ENCODE assay signal across 9 cellular contexts in genomic region chr14:22070119-22070982, GRCh38.
A peak's percentile ranks its signal among the peaks of the same experiment; 100 is the strongest.
DNase-seq lines count a peak whose midpoint lies in the region; ATAC-seq and TF ChIP-seq lines count a peak whose summit lies in the region.
"Had no signal": no experiment of that assay in that cellular context is flagged by ENCODE, and none has a peak within 500 bp of the region (broad histone marks: within the 10 kb centered on the region; RNA-seq: fewer than 3 reads in every experiment).

No MANE protein-coding gene starts in this region.

- H3K4me1 ChIP-seq in CD8-positive, alpha-beta memory T cell (ENCODE audit: insufficient read depth, low read length) = peaks cover 16% of the 10 kb centered on the region
- 0 out of 2 replicates have a peak, but pooled peaks cover 4% of the 10 kb centered on the region for H3K4me1 ChIP-seq in GM23338 (ENCODE audit: insufficient read depth)
- H3K4me1 ChIP-seq: body of pancreas had no signal

- H3F3A ChIP-seq in GM23338 (replicated peaks; ENCODE audit: low read depth) = no peaks in the 10 kb centered on the region

- H3K27me3 ChIP-seq in CD8-positive, alpha-beta memory T cell (ENCODE audit: insufficient read depth, low read length, poor library complexity, severe bottlenecking) = no peaks in the 10 kb centered on the region
- no peaks in the 10 kb centered on the region for H3K27me3 ChIP-seq in GM23338 (ENCODE audit: insufficient read depth)
- H3K27me3 ChIP-seq: body of pancreas had no signal

- H3K9me3 ChIP-seq in CD8-positive, alpha-beta memory T cell (ENCODE audit: low read length) = no peaks in the 10 kb centered on the region
- H3K9me3 ChIP-seq: body of pancreas had no signal

- H3K36me3 Mint-ChIP-seq in CD8-positive, alpha-beta memory T cell = peaks cover 0 to 1% (median 0%) of the 10 kb centered on the region in 3 donors
- no peaks in the 10 kb centered on the region for H3K36me3 Mint-ChIP-seq in GM23338 (ENCODE audit: low read depth)
- peaks cover 13% of the 10 kb centered on the region for H3K36me3 Mint-ChIP-seq in activated naive CD4-positive, alpha-beta T cell treated with anti-CD3 and anti-CD28 coated beads, Interleukin-2, amount 10 ng/mL, durations not matched to agents 7 days and 5 days

- H4K20me1 ChIP-seq in GM23338 (replicated peaks; ENCODE audit: insufficient read depth) = no peaks in the 10 kb centered on the region

- H3K4me2 ChIP-seq in GM23338 = peak overlapping the region; percentile 56

- H3K4me3 ChIP-seq in CD8-positive, alpha-beta memory T cell (ENCODE audit: low read length) = peak overlapping the region; percentile 70
- H3K4me3 ChIP-seq in GM23338 = peak overlapping the region; percentile 43
- H3K4me3 ChIP-seq in NB4 (ENCODE audit: low read depth, low read length) = no peak overlapping the region
- H3K4me3 ChIP-seq: body of pancreas had no signal

- peaks cover 28 to 29% (median 28%) of the 10 kb centered on the region in 3 donors for H3K4me1 Mint-ChIP-seq in CD8-positive, alpha-beta memory T cell
- peaks cover 16% of the 10 kb centered on the region; the same call in 2 of the 3 replicates for H3K4me1 Mint-ChIP-seq in GM23338
- peaks cover 53% of the 10 kb centered on the region for H3K4me1 Mint-ChIP-seq in activated naive CD4-positive, alpha-beta T cell treated with anti-CD3 and anti-CD28 coated beads, Interleukin-2, amount 10 ng/mL, durations not matched to agents 7 days and 5 days

- H3K79me2 ChIP-seq in GM23338 (replicated peaks; ENCODE audit: insufficient read depth) = no peaks in the 10 kb centered on the region

- peak; percentile 95 for ATAC-seq in GM23338
- ATAC-seq: body of pancreas had no signal

- TF ChIP-seq POLR2A in NB4 (IDR thresholded peaks at IDR 0.05; ENCODE audit: extremely low read depth, insufficient read length) = no peak

- peak overlapping the region; percentile 58 to 93 (median 78) for H3K27ac Mint-ChIP-seq in CD8-positive, alpha-beta memory T cell
- H3K27ac Mint-ChIP-seq in GM23338 = peak overlapping the region; percentile 19; the same call in 1 of the 2 replicates
- peak overlapping the region; percentile 98 for H3K27ac Mint-ChIP-seq in activated naive CD4-positive, alpha-beta T cell treated with anti-CD3 and anti-CD28 coated beads, Interleukin-2, amount 10 ng/mL, durations not matched to agents 7 days and 5 days

- peak overlapping the region; percentile 19 for H2AFZ ChIP-seq in GM23338

- H3K9me2 ChIP-seq in GM23338 (ENCODE audit: insufficient read depth) = no peaks in the 10 kb centered on the region

- no peaks in the 10 kb centered on the region for H3K27me3 Mint-ChIP-seq in CD8-positive, alpha-beta memory T cell
- no peaks in the 10 kb centered on the region for H3K27me3 Mint-ChIP-seq in GM23338 (ENCODE audit: insufficient read depth, low read depth, poor library complexity)
- no peaks in the 10 kb centered on the region for H3K27me3 Mint-ChIP-seq in activated naive CD4-positive, alpha-beta T cell treated with anti-CD3 and anti-CD28 coated beads, Interleukin-2, amount 10 ng/mL, durations not matched to agents 7 days and 5 days

- no peak overlapping the region for H3K27ac ChIP-seq in CD8-positive, alpha-beta memory T cell (ENCODE audit: low read depth, low read length)
- no peak overlapping the region for H3K27ac ChIP-seq in GM23338 (ENCODE audit: low read depth)
- H3K27ac ChIP-seq: body of pancreas had no signal

- intact Hi-C loops in posterior cingulate gyrus (cut with DNase I) = no loop called here

- POLR2A ChIA-PET in CD8-positive, alpha-beta memory T cell (lab: Charles Lee) = interaction anchor here (1.1 to 1.2 kb wide), 3 partner anchors 431 to 491 kb away, joined by 3 to 4 read pairs (median 4); no protein-coding TSS in a partner anchor

- CTCF ChIA-PET in CD8-positive, alpha-beta memory T cell (lab: Charles Lee) = interaction anchor here (1.0 kb wide), 1 partner anchor 23 kb away, joined by 5 read pairs; no protein-coding TSS in a partner anchor
- CTCF ChIA-PET in activated naive CD4-positive, alpha-beta T cell treated with anti-CD3 and anti-CD28 coated beads, Interleukin-2, amount 10 ng/mL, durations not matched to agents 7 days and 5 days (lab: Charles Lee) = interaction anchor here (1.0 to 3.9 kb wide), 7 partner anchors 14 to 156 kb away, joined by 3 to 14 read pairs (median 3); no protein-coding TSS in a partner anchor

- peak; percentile 10 to 67 (median 37) for DNase-seq in CD8-positive, alpha-beta memory T cell
- DNase-seq in GM23338 (ENCODE audit: low spot score) (peak; percentile 72), NB4 (ENCODE audit: low read depth) (peak; percentile 1), left kidney (ENCODE audit: low read depth, low spot score) (peak; percentile 27), posterior cingulate gyrus (no peak), HPDE6-E6E7 (ENCODE audit: extremely low spot score) (no peak), hippocampal formation (lab: John Stamatoyannopoulos, UW) (no peak)
- DNase-seq in activated naive CD4-positive, alpha-beta T cell treated with anti-CD3 and anti-CD28 coated beads, Interleukin-2, amount 10 ng/mL, durations not matched to agents 7 days and 5 days = peak; percentile 75

- no peaks in the 10 kb centered on the region for H3K9me3 Mint-ChIP-seq in CD8-positive, alpha-beta memory T cell
- H3K9me3 Mint-ChIP-seq in GM23338 = no peaks in the 10 kb centered on the region
- H3K9me3 Mint-ChIP-seq in activated naive CD4-positive, alpha-beta T cell treated with anti-CD3 and anti-CD28 coated beads, Interleukin-2, amount 10 ng/mL, durations not matched to agents 7 days and 5 days = no peaks in the 10 kb centered on the region

- H3K4me3 Mint-ChIP-seq in CD8-positive, alpha-beta memory T cell = peak overlapping the region; percentile 85 to 92 (median 90)
- H3K4me3 Mint-ChIP-seq in GM23338 = peak overlapping the region; percentile 75
- peak overlapping the region; percentile 92 for H3K4me3 Mint-ChIP-seq in activated naive CD4-positive, alpha-beta T cell treated with anti-CD3 and anti-CD28 coated beads, Interleukin-2, amount 10 ng/mL, durations not matched to agents 7 days and 5 days

- H3K36me3 ChIP-seq in CD8-positive, alpha-beta memory T cell (ENCODE audit: insufficient read depth, low read length) = no peaks in the 10 kb centered on the region
- no peaks in the 10 kb centered on the region for H3K36me3 ChIP-seq in GM23338 (ENCODE audit: insufficient read depth)

- no peak for TF ChIP-seq CTCF in GM23338 (conservative IDR thresholded peaks at IDR 0.05; ENCODE audit: low read depth in 2 of 2)
- no peak for TF ChIP-seq CTCF in NB4 (IDR thresholded peaks at IDR 0.05; ENCODE audit: low read depth, low read length)

TF ChIP-seq in GM23338, 12 proteins besides CTCF, POLR2A, EP300 and RAD21 (continues in another document):
- TF ChIP-seq EZH2 (IDR thresholded peaks at IDR 0.05; ENCODE audit: low read depth, unreplicated experiment) = no peak
- TF ChIP-seq, protein P1, sequence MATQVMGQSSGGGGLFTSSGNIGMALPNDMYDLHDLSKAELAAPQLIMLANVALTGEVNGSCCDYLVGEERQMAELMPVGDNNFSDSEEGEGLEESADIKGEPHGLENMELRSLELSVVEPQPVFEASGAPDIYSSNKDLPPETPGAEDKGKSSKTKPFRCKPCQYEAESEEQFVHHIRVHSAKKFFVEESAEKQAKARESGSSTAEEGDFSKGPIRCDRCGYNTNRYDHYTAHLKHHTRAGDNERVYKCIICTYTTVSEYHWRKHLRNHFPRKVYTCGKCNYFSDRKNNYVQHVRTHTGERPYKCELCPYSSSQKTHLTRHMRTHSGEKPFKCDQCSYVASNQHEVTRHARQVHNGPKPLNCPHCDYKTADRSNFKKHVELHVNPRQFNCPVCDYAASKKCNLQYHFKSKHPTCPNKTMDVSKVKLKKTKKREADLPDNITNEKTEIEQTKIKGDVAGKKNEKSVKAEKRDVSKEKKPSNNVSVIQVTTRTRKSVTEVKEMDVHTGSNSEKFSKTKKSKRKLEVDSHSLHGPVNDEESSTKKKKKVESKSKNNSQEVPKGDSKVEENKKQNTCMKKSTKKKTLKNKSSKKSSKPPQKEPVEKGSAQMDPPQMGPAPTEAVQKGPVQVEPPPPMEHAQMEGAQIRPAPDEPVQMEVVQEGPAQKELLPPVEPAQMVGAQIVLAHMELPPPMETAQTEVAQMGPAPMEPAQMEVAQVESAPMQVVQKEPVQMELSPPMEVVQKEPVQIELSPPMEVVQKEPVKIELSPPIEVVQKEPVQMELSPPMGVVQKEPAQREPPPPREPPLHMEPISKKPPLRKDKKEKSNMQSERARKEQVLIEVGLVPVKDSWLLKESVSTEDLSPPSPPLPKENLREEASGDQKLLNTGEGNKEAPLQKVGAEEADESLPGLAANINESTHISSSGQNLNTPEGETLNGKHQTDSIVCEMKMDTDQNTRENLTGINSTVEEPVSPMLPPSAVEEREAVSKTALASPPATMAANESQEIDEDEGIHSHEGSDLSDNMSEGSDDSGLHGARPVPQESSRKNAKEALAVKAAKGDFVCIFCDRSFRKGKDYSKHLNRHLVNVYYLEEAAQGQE (IDR thresholded peaks at IDR 0.05; ENCODE audit: unreplicated experiment) = no peak
- TF ChIP-seq JUNB (IDR thresholded peaks at IDR 0.05; ENCODE audit: unreplicated experiment) = no peak

Comparison
In these comparisons a context has a peak if more than half of its experiments do, and no peak if none do; other contexts are left out.
1. DNase-seq: peak in CD8-positive, alpha-beta memory T cell (5 of 5), GM23338 (single experiment), NB4 (single experiment), activated naive CD4-positive, alpha-beta T cell treated with anti-CD3 and anti-CD28 coated beads, Interleukin-2, amount 10 ng/mL, durations not matched to agents 7 days and 5 days (single experiment) and left kidney (single experiment); none in posterior cingulate gyrus (0 of 10), HPDE6-E6E7 (single experiment) and hippocampal formation (0 of 2).
2. H3K27ac Mint-ChIP-seq: peak in every context shown above with its lines; median percentile 98 in activated naive CD4-positive, alpha-beta T cell treated with anti-CD3 and anti-CD28 coated beads, Interleukin-2, amount 10 ng/mL, durations not matched to agents 7 days and 5 days; 78 in CD8-positive, alpha-beta memory T cell; 19 in GM23338.
3. Peak in every context shown above with its lines, with median percentiles within 50 percentile points of each other: H3K4me3 Mint-ChIP-seq.